In the genomic region with DNA sequence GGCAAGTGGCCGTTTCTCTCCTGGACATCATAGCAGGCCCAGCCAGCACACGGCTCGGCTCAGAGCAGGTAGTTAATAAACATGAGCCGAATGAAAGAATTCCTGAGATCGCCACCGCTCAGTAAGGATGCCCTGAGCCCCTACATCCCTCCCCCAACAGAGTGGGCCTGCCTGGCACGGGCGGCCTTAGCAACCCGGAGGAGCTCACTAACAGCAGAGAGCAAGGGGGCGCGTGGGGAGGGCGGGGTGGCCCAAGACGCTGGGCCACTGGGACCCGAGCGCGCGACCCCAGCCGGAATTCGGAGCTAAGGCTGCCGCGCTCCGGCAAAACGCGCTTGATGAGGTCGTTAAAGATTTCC, we compare ENCODE assay signal across 8 cellular contexts. TPM values are rescaled to one million over a fixed set of nuclear protein-coding genes. Genes with fewer than 3 reads are reported as not detected.
DNase-seq lines count a peak whose midpoint lies in the region; ATAC-seq and TF ChIP-seq lines count a peak whose summit lies in the region.

No MANE protein-coding gene starts in this region.

- H3K27me3 ChIP-seq in GM06990 (replicated peaks; ENCODE audit: control insufficient read depth, insufficient read depth, low read length) (no peaks in the 10 kb centered on the region), foreskin keratinocyte (no peaks in the 10 kb centered on the region), rectal smooth muscle tissue (ENCODE audit: control insufficient read depth, insufficient read depth, low read length) (no peaks in the 10 kb centered on the region)

- no peak for TF ChIP-seq CTCF in GM06990 (IDR thresholded peaks at IDR 0.05; ENCODE audit: insufficient read depth, low read length, poor library complexity, severe bottlenecking)
- TF ChIP-seq CTCF in foreskin keratinocyte (conservative IDR thresholded peaks at IDR 0.05), result no peak

- no peaks in the 10 kb centered on the region for H3K9me3 ChIP-seq in SK-N-MC (ENCODE audit: low read depth, low read length)

- H3K4me1 ChIP-seq in foreskin keratinocyte, result peaks cover 10% of the 10 kb centered on the region
- H3K4me1 ChIP-seq in rectal smooth muscle tissue (ENCODE audit: control insufficient read depth, insufficient read depth, low read length), result no peaks in the 10 kb centered on the region

- no peaks in the 10 kb centered on the region for H3K36me3 ChIP-seq in GM06990 (ENCODE audit: control insufficient read depth, insufficient read depth, low read length)
- H3K36me3 ChIP-seq in SK-N-MC (ENCODE audit: insufficient read depth, low read length), result no peaks in the 10 kb centered on the region
- no peaks in the 10 kb centered on the region for H3K36me3 ChIP-seq in rectal smooth muscle tissue (ENCODE audit: control insufficient read depth, insufficient read depth, low read length)

- peak; percentile 23 for ATAC-seq in foreskin keratinocyte

- H3K9ac ChIP-seq in SK-N-MC (ENCODE audit: insufficient read length), result peak overlapping the region; percentile 78
- no peak overlapping the region for H3K9ac ChIP-seq in rectal smooth muscle tissue (ENCODE audit: low read length)

- H3K27ac ChIP-seq in SK-N-MC, result no peak overlapping the region; the same call in 1 of the 2 replicates
- H3K27ac ChIP-seq in foreskin keratinocyte, result no peak overlapping the region
- peak overlapping the region; percentile 2 for H3K27ac ChIP-seq in rectal smooth muscle tissue (ENCODE audit: low read depth, low read length)

- DNase-seq in GM06990 (ENCODE audit: extremely low read depth, insufficient read length), result peak; percentile 22
- DNase-seq in SK-N-MC (ENCODE audit: low read depth, low spot score), result no peak
- DNase-seq in foreskin keratinocyte, result no peak
- no peak for DNase-seq in NCI-H1048 (lab: John Stamatoyannopoulos, UW)
- no peak for DNase-seq in globus pallidus (ENCODE audit: low spot score)
- DNase-seq in OCI-M2 (lab: John Stamatoyannopoulos, UW; ENCODE audit: unreplicated experiment), result no peak
- no peak for DNase-seq in AG08395 (ENCODE audit: low spot score)

- peak overlapping the region; percentile 78 for H3K4me3 ChIP-seq in GM06990 (replicated peaks; ENCODE audit: low read depth, low read length)
- peak overlapping the region; percentile 81 for H3K4me3 ChIP-seq in SK-N-MC
- H3K4me3 ChIP-seq in rectal smooth muscle tissue (ENCODE audit: low read length), result peak overlapping the region; percentile 72

RNA-seq across cellular contexts. Expression of gene ENO4, which starts 0.4 kb away (rescaled TPM):
- total RNA-seq in foreskin keratinocyte, result 0.14 TPM in 1 of 2 replicates, not detected in the other
- 0.08 and 0.12 TPM in 2 replicates for polyA plus RNA-seq in foreskin keratinocyte
